In genomic region chr3:43491807-43492206, GRCh38 we compare ENCODE assay signal across 6 cellular contexts.
DNase-seq lines count a peak whose midpoint lies in the region; ATAC-seq, FAIRE-seq and TF ChIP-seq lines count a peak whose summit lies in the region.
"Not testable (repeated sequence)": the region's sequence is repeated elsewhere in the genome, so short reads cannot be mapped to it uniquely, and the experiment has no call there.

No MANE protein-coding gene starts in this region.

- not testable (repeated sequence) for H3K27ac ChIP-seq in K562 (ENCODE audit: extremely low read depth, low read depth, low read length)

- peaks cover 12% of the 10 kb centered on the region for H3K4me1 Mint-ChIP-seq in activated T-helper 1 cell treated with anti-CD3 and anti-CD28 coated beads, Interleukin-12 subunit alpha, Interleukin-12 subunit beta, Interleukin-2, Interleukin-4 antibody, amounts not matched to agents 30 ng/mL and 10 ng/mL and 1 ng/mL, durations not matched to agents 14 hours and 24 hours and 36 hours (ENCODE audit: low read depth)
- peaks cover 26% of the 10 kb centered on the region for H3K4me1 Mint-ChIP-seq in activated naive CD4-positive, alpha-beta T cell treated with anti-CD3 and anti-CD28 coated beads, Interleukin-2, amount 50 U/mL, for 24 hours
- H3K4me1 Mint-ChIP-seq in activated naive CD8-positive, alpha-beta T cell treated with anti-CD3 and anti-CD28 coated beads, Interleukin-2, amount 10 ng/mL, durations not matched to agents 7 days and 5 days, result peaks cover 11% of the 10 kb centered on the region
- H3K4me1 Mint-ChIP-seq in stimulated activated naive CD8-positive, alpha-beta T cell treated with anti-CD3 and anti-CD28 coated beads, Interleukin-15, Interleukin-2, amounts not matched to agents 100 ng/mL and 50 ng/mL, for 24 hours (ENCODE audit: low read depth), result peaks cover 29% of the 10 kb centered on the region

- not testable (repeated sequence) for BruUV-seq in K562 (replicated peaks; lab: Mats Ljungman, UMichigan)

- H3K4me3 ChIP-seq in K562, result not testable (repeated sequence)

- H3K27me3 Mint-ChIP-seq in activated T-helper 1 cell treated with anti-CD3 and anti-CD28 coated beads, Interleukin-12 subunit alpha, Interleukin-12 subunit beta, Interleukin-2, Interleukin-4 antibody, amounts not matched to agents 30 ng/mL and 10 ng/mL and 1 ng/mL, durations not matched to agents 14 hours and 24 hours and 36 hours (ENCODE audit: insufficient read depth), result peaks cover 14% of the 10 kb centered on the region
- not testable (repeated sequence) for H3K27me3 Mint-ChIP-seq in activated naive CD4-positive, alpha-beta T cell treated with anti-CD3 and anti-CD28 coated beads, Interleukin-2, amount 50 U/mL, for 24 hours; activated naive CD8-positive, alpha-beta T cell treated with anti-CD3 and anti-CD28 coated beads, Interleukin-2, amount 10 ng/mL, durations not matched to agents 7 days and 5 days; stimulated activated naive CD8-positive, alpha-beta T cell treated with anti-CD3 and anti-CD28 coated beads, Interleukin-15, Interleukin-2, amounts not matched to agents 100 ng/mL and 50 ng/mL, for 24 hours

- 7% methylated on average over 3 of the region's 3 CpGs for WGBS in K562 (ENCODE audit: insufficient coverage, low coverage, missing lambda C conversion rate)

- not testable (repeated sequence) for TF ChIP-seq POLR2A in K562 (conservative IDR thresholded peaks at IDR 0.05)

- not testable (repeated sequence) for H3K4me3 Mint-ChIP-seq in activated T-helper 1 cell treated with anti-CD3 and anti-CD28 coated beads, Interleukin-12 subunit alpha, Interleukin-12 subunit beta, Interleukin-2, Interleukin-4 antibody, amounts not matched to agents 30 ng/mL and 10 ng/mL and 1 ng/mL, durations not matched to agents 14 hours and 24 hours and 36 hours; activated naive CD4-positive, alpha-beta T cell treated with anti-CD3 and anti-CD28 coated beads, Interleukin-2, amount 50 U/mL, for 24 hours
- peak overlapping the region; percentile 15 for H3K4me3 Mint-ChIP-seq in activated naive CD8-positive, alpha-beta T cell treated with anti-CD3 and anti-CD28 coated beads, Interleukin-2, amount 10 ng/mL, durations not matched to agents 7 days and 5 days
- peak overlapping the region; percentile 56 for H3K4me3 Mint-ChIP-seq in stimulated activated naive CD8-positive, alpha-beta T cell treated with anti-CD3 and anti-CD28 coated beads, Interleukin-15, Interleukin-2, amounts not matched to agents 100 ng/mL and 50 ng/mL, for 24 hours

- not testable (repeated sequence) for H3K36me3 ChIP-seq in K562 (ENCODE audit: control insufficient read depth, insufficient read depth, low read length)

- not testable (repeated sequence) for FAIRE-seq in K562 (lab: Jason Lieb, UNC)

- ATAC-seq in activated naive CD8-positive, alpha-beta T cell treated with anti-CD3 and anti-CD28 coated beads, Interleukin-2, amount 10 ng/mL, durations not matched to agents 7 days and 5 days (ENCODE audit: low read depth); K562: not testable (repeated sequence)

- not testable (repeated sequence) for H3K9me3 ChIP-seq in K562 (replicated peaks; ENCODE audit: control insufficient read depth, insufficient read depth, low read depth, low read length)

- TF ChIP-seq RAD21 in K562 (CRISPR knock-in tag; conservative IDR thresholded peaks at IDR 0.05 in 1 of 2, IDR thresholded peaks at IDR 0.05 in 1 of 2), result not testable (repeated sequence)

- H3K27me3 ChIP-seq in K562 (ENCODE audit: control insufficient read depth in 2 of 2, insufficient read depth in 2 of 2, low read length in 2 of 2), result not testable (repeated sequence)

- TF ChIP-seq EP300 in K562 (IDR thresholded peaks at IDR 0.05; ENCODE audit: low read length), result not testable (repeated sequence)

- not testable (repeated sequence) for H3K9ac ChIP-seq in K562 (ENCODE audit: insufficient read depth in 1 of 2, low read depth in 2 of 2, low read length in 2 of 2)

- CTCF ChIA-PET in K562 (lab: Yijun Ruan, JAX; ENCODE audit: low intra/inter-chr PET ratio), result not testable (repeated sequence)

- H3K36me3 Mint-ChIP-seq in activated T-helper 1 cell treated with anti-CD3 and anti-CD28 coated beads, Interleukin-12 subunit alpha, Interleukin-12 subunit beta, Interleukin-2, Interleukin-4 antibody, amounts not matched to agents 30 ng/mL and 10 ng/mL and 1 ng/mL, durations not matched to agents 14 hours and 24 hours and 36 hours (ENCODE audit: low read depth); activated naive CD4-positive, alpha-beta T cell treated with anti-CD3 and anti-CD28 coated beads, Interleukin-2, amount 50 U/mL, for 24 hours; activated naive CD8-positive, alpha-beta T cell treated with anti-CD3 and anti-CD28 coated beads, Interleukin-2, amount 10 ng/mL, durations not matched to agents 7 days and 5 days; stimulated activated naive CD8-positive, alpha-beta T cell treated with anti-CD3 and anti-CD28 coated beads, Interleukin-15, Interleukin-2, amounts not matched to agents 100 ng/mL and 50 ng/mL, for 24 hours (ENCODE audit: low read depth): not testable (repeated sequence)

- H3K27ac Mint-ChIP-seq in activated T-helper 1 cell treated with anti-CD3 and anti-CD28 coated beads, Interleukin-12 subunit alpha, Interleukin-12 subunit beta, Interleukin-2, Interleukin-4 antibody, amounts not matched to agents 30 ng/mL and 10 ng/mL and 1 ng/mL, durations not matched to agents 14 hours and 24 hours and 36 hours, result peak overlapping the region; percentile 24
- H3K27ac Mint-ChIP-seq in activated naive CD4-positive, alpha-beta T cell treated with anti-CD3 and anti-CD28 coated beads, Interleukin-2, amount 50 U/mL, for 24 hours, result peak overlapping the region; percentile 26
- H3K27ac Mint-ChIP-seq in activated naive CD8-positive, alpha-beta T cell treated with anti-CD3 and anti-CD28 coated beads, Interleukin-2, amount 10 ng/mL, durations not matched to agents 7 days and 5 days, result peak overlapping the region; percentile 40
- H3K27ac Mint-ChIP-seq in stimulated activated naive CD8-positive, alpha-beta T cell treated with anti-CD3 and anti-CD28 coated beads, Interleukin-15, Interleukin-2, amounts not matched to agents 100 ng/mL and 50 ng/mL, for 24 hours, result peak overlapping the region; percentile 88

- not testable (repeated sequence) for H4K20me1 ChIP-seq in K562 (replicated peaks; ENCODE audit: control insufficient read depth, insufficient read depth, low read length)

- not testable (repeated sequence) for H3K79me2 ChIP-seq in K562 (ENCODE audit: control insufficient read depth, insufficient read depth, low read length)

- not testable (repeated sequence) for H3K4me1 ChIP-seq in K562 (replicated peaks in 1 of 2; ENCODE audit: control insufficient read depth in 2 of 2, insufficient read depth in 2 of 2, low read length in 2 of 2)

- not testable (repeated sequence) for DNase-seq in activated T-helper 1 cell treated with anti-CD3 and anti-CD28 coated beads, Interleukin-12 subunit alpha, Interleukin-12 subunit beta, Interleukin-2, Interleukin-4 antibody, amounts not matched to agents 30 ng/mL and 10 ng/mL and 1 ng/mL, durations not matched to agents 14 hours and 24 hours and 36 hours (ENCODE audit: low spot score); activated naive CD8-positive, alpha-beta T cell treated with anti-CD3 and anti-CD28 coated beads, Interleukin-2, amount 10 ng/mL, durations not matched to agents 7 days and 5 days; K562 (ENCODE audit: extremely low read depth in 1 of 4, low spot score in 3 of 4)
- peak; percentile 12 for DNase-seq in kidney tubule cell (ENCODE audit: low spot score)

- not testable (repeated sequence) for H3K9me3 Mint-ChIP-seq in activated T-helper 1 cell treated with anti-CD3 and anti-CD28 coated beads, Interleukin-12 subunit alpha, Interleukin-12 subunit beta, Interleukin-2, Interleukin-4 antibody, amounts not matched to agents 30 ng/mL and 10 ng/mL and 1 ng/mL, durations not matched to agents 14 hours and 24 hours and 36 hours; activated naive CD4-positive, alpha-beta T cell treated with anti-CD3 and anti-CD28 coated beads, Interleukin-2, amount 50 U/mL, for 24 hours; activated naive CD8-positive, alpha-beta T cell treated with anti-CD3 and anti-CD28 coated beads, Interleukin-2, amount 10 ng/mL, durations not matched to agents 7 days and 5 days; stimulated activated naive CD8-positive, alpha-beta T cell treated with anti-CD3 and anti-CD28 coated beads, Interleukin-15, Interleukin-2, amounts not matched to agents 100 ng/mL and 50 ng/mL, for 24 hours

- H3K4me2 ChIP-seq in K562 (ENCODE audit: insufficient read depth, low read length), result not testable (repeated sequence)

- not testable (repeated sequence) for TF ChIP-seq CTCF in K562 (IDR thresholded peaks at IDR 0.05 in 2 of 3, conservative IDR thresholded peaks at IDR 0.05 in 1 of 3; ENCODE audit: insufficient read depth in 2 of 3, low read depth in 1 of 3, low read length in 3 of 3)

- in situ Hi-C loops in K562 (cut with MboI), result not testable (repeated sequence)

- not testable (repeated sequence) for H2AFZ ChIP-seq in K562 (ENCODE audit: low read depth, low read length)

- intact Hi-C loops in activated T-helper 1 cell treated with anti-CD3 and anti-CD28 coated beads, Interleukin-12 subunit alpha, Interleukin-12 subunit beta, Interleukin-2, Interleukin-4 antibody, amounts not matched to agents 30 ng/mL and 10 ng/mL and 1 ng/mL, durations not matched to agents 14 hours and 24 hours and 36 hours (cut with micrococcal nuclease); K562 (cut with micrococcal nuclease): not testable (repeated sequence)

- not testable (repeated sequence) for H3K9me1 ChIP-seq in K562 (ENCODE audit: control insufficient read depth, insufficient read depth, low read length)

- POLR2A ChIA-PET in activated naive CD8-positive, alpha-beta T cell treated with anti-CD3 and anti-CD28 coated beads, Interleukin-2, amount 10 ng/mL, durations not matched to agents 7 days and 5 days (lab: Charles Lee); K562 (lab: Yijun Ruan, JAX): not testable (repeated sequence)

TF ChIP-seq in K562, 482 proteins besides CTCF, POLR2A, EP300 and RAD21 (continues in another document):
- TF ChIP-seq LEF1 (IDR thresholded peaks at IDR 0.05), result 0 out of 2 replicates have a peak, but pooled peaks have one; percentile 30

Comparison
In these comparisons a context has a peak if more than half of its experiments do, and no peak if none do; other contexts are left out.
1. H3K27ac Mint-ChIP-seq: peak in every context shown above with its lines; median percentile 88 in stimulated activated naive CD8-positive, alpha-beta T cell treated with anti-CD3 and anti-CD28 coated beads, Interleukin-15, Interleukin-2, amounts not matched to agents 100 ng/mL and 50 ng/mL, for 24 hours; 40 in activated naive CD8-positive, alpha-beta T cell treated with anti-CD3 and anti-CD28 coated beads, Interleukin-2, amount 10 ng/mL, durations not matched to agents 7 days and 5 days; 26 in activated naive CD4-positive, alpha-beta T cell treated with anti-CD3 and anti-CD28 coated beads, Interleukin-2, amount 50 U/mL, for 24 hours; 24 in activated T-helper 1 cell treated with anti-CD3 and anti-CD28 coated beads, Interleukin-12 subunit alpha, Interleukin-12 subunit beta, Interleukin-2, Interleukin-4 antibody, amounts not matched to agents 30 ng/mL and 10 ng/mL and 1 ng/mL, durations not matched to agents 14 hours and 24 hours and 36 hours.